ENCODE assay signal across 19 cellular contexts in the genomic region with DNA sequence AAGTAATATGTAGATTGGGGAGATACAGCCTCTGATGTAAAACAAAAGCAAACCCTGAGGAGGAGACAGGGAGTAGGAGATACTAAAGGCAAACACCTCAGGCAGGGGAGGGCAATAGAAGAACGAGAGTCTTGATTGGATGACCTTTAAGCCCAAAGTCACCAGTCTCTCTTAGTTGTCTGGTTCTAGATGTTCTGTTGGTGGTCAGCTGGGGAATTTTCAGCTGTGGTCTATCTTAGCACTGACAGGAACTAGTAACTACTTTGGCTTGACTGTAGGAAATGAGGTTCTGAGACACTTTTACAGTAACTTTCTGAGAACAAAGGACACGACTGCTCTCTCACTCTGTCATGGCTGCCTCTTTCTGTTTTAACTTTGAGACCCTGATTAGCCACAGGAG.
DNase-seq lines count a peak whose midpoint lies in the region; ATAC-seq and TF ChIP-seq lines count a peak whose summit lies in the region.
"Had no signal": no experiment of that assay in that cellular context is flagged by ENCODE, and none has a peak within 500 bp of the region (broad histone marks: within the 10 kb centered on the region; RNA-seq: fewer than 3 reads in every experiment).

No MANE protein-coding gene starts in this region.

- TF ChIP-seq POLR2A in tibial nerve (IDR thresholded peaks at IDR 0.05) = no peak

- H3K36me3 Mint-ChIP-seq in activated CD8-positive, alpha-beta T cell treated with anti-CD3 and anti-CD28 coated beads for 36 hours (ENCODE audit: low read depth) = no peaks in the 10 kb centered on the region
- H3K36me3 Mint-ChIP-seq in activated CD8-positive, alpha-beta T cell treated with anti-CD3 and anti-CD28 coated beads, Interleukin-2, amount 10 ng/mL, durations not matched to agents 7 days and 5 days (ENCODE audit: low read depth) = no peaks in the 10 kb centered on the region
- no peaks in the 10 kb centered on the region for H3K36me3 Mint-ChIP-seq in stimulated activated memory B cell treated with anti-CD40 and anti-IgM and Interleukin-4, amounts not matched to agents 10 μg/mL and 1 μg/mL and 100 μg/mL, for 72 hours

- H3K4me1 ChIP-seq in tibial nerve = no peaks in the 10 kb centered on the region
- H3K4me1 ChIP-seq: psoas muscle had no signal

- H3K27me3 Mint-ChIP-seq in activated CD8-positive, alpha-beta T cell treated with anti-CD3 and anti-CD28 coated beads for 36 hours = no peaks in the 10 kb centered on the region
- H3K27me3 Mint-ChIP-seq in activated CD8-positive, alpha-beta T cell treated with anti-CD3 and anti-CD28 coated beads, Interleukin-2, amount 10 ng/mL, durations not matched to agents 7 days and 5 days (ENCODE audit: low read depth) = no peaks in the 10 kb centered on the region
- no peaks in the 10 kb centered on the region for H3K27me3 Mint-ChIP-seq in stimulated activated memory B cell treated with anti-CD40 and anti-IgM and Interleukin-4, amounts not matched to agents 10 μg/mL and 1 μg/mL and 100 μg/mL, for 72 hours
- H3K27me3 Mint-ChIP-seq: activated CD4-positive, alpha-beta T cell treated with anti-CD3 and anti-CD28 coated beads for 36 hours had no signal

- H3K4me1 Mint-ChIP-seq in activated CD8-positive, alpha-beta T cell treated with anti-CD3 and anti-CD28 coated beads for 36 hours (ENCODE audit: low read depth) = no peaks in the 10 kb centered on the region
- H3K4me1 Mint-ChIP-seq in activated CD8-positive, alpha-beta T cell treated with anti-CD3 and anti-CD28 coated beads, Interleukin-2, amount 10 ng/mL, durations not matched to agents 7 days and 5 days (ENCODE audit: low read depth) = no peaks in the 10 kb centered on the region
- no peaks in the 10 kb centered on the region for H3K4me1 Mint-ChIP-seq in stimulated activated memory B cell treated with anti-CD40 and anti-IgM and Interleukin-4, amounts not matched to agents 10 μg/mL and 1 μg/mL and 100 μg/mL, for 72 hours
- H3K4me1 Mint-ChIP-seq: activated CD4-positive, alpha-beta T cell treated with anti-CD3 and anti-CD28 coated beads for 36 hours had no signal

- DNase-seq in activated CD8-positive, alpha-beta T cell treated with anti-CD3 and anti-CD28 coated beads for 36 hours = peak; percentile 2
- no peak for DNase-seq in activated CD8-positive, alpha-beta T cell treated with anti-CD3 and anti-CD28 coated beads, Interleukin-2, amount 10 ng/mL, durations not matched to agents 7 days and 5 days
- DNase-seq in activated CD4-positive, alpha-beta T cell treated with anti-CD3 and anti-CD28 coated beads, Interleukin-2, amount 50 U/mL, for 4 hours = no peak
- DNase-seq in retina (no peak), tibial nerve (ENCODE audit: low spot score in 2 of 2) (no peak)
- DNase-seq: 8988T; activated CD4-positive, alpha-beta T cell treated with anti-CD3 and anti-CD28 coated beads for 36 hours; activated gamma-delta T cell treated with Interleukin-2 at 50 U/mL for 16 hours; Calu3; NCI-H1105 treated with DMSO at 0.1 percent for 48 hours; NCI-H774; psoas muscle; stimulated activated CD4-positive, alpha-beta T cell treated with anti-CD3 and anti-CD28 coated beads, Interleukin-2, amount 100 ng/mL, for 24 hours had no signal

- no peaks in the 10 kb centered on the region for H3K36me3 ChIP-seq in tibial nerve
- H3K36me3 ChIP-seq: cardiac muscle cell had no signal

- CTCF ChIA-PET in activated CD8-positive, alpha-beta T cell treated with anti-CD3 and anti-CD28 coated beads for 36 hours (lab: Charles Lee) = no interaction called here
- CTCF ChIA-PET in activated CD8-positive, alpha-beta T cell treated with anti-CD3 and anti-CD28 coated beads, Interleukin-2, amount 10 ng/mL, durations not matched to agents 7 days and 5 days (lab: Charles Lee) = no interaction called here

- 76 to 80% methylated on average over 2 of the region's 2 CpGs for WGBS in tibial nerve, 2 donors

- POLR2A ChIA-PET in activated CD8-positive, alpha-beta T cell treated with anti-CD3 and anti-CD28 coated beads for 36 hours (lab: Charles Lee) = no interaction called here
- POLR2A ChIA-PET in activated CD8-positive, alpha-beta T cell treated with anti-CD3 and anti-CD28 coated beads, Interleukin-2, amount 10 ng/mL, durations not matched to agents 7 days and 5 days (lab: Charles Lee) = no interaction called here

- H3K4me3 ChIP-seq in tibial nerve = no peak overlapping the region
- H3K4me3 ChIP-seq: cardiac muscle cell, psoas muscle had no signal

- ATAC-seq in activated CD8-positive, alpha-beta T cell treated with anti-CD3 and anti-CD28 coated beads for 36 hours = no peak
- no peak for ATAC-seq in activated CD8-positive, alpha-beta T cell treated with anti-CD3 and anti-CD28 coated beads, Interleukin-2, amount 10 ng/mL, durations not matched to agents 7 days and 5 days
- ATAC-seq in HG02588 (IDR thresholded peaks at IDR 0.05; ENCODE audit: unreplicated experiment) (peak; percentile 96), HG03175 (IDR thresholded peaks at IDR 0.05; ENCODE audit: unreplicated experiment) (peak; percentile 81)
- peak; percentile 20 for ATAC-seq in stimulated activated memory B cell treated with anti-CD40 and anti-IgM and Interleukin-4, amounts not matched to agents 10 μg/mL and 1 μg/mL and 100 μg/mL, for 72 hours
- ATAC-seq: activated CD4-positive, alpha-beta T cell treated with anti-CD3 and anti-CD28 coated beads for 36 hours; esophagus mucosa; psoas muscle; SK-N-SH treated with all-trans-retinoic acid at 6 μM for 48 hours had no signal

- H3K4me3 Mint-ChIP-seq in activated CD8-positive, alpha-beta T cell treated with anti-CD3 and anti-CD28 coated beads for 36 hours = no peak overlapping the region
- no peak overlapping the region for H3K4me3 Mint-ChIP-seq in activated CD8-positive, alpha-beta T cell treated with anti-CD3 and anti-CD28 coated beads, Interleukin-2, amount 10 ng/mL, durations not matched to agents 7 days and 5 days
- no peak overlapping the region for H3K4me3 Mint-ChIP-seq in stimulated activated memory B cell treated with anti-CD40 and anti-IgM and Interleukin-4, amounts not matched to agents 10 μg/mL and 1 μg/mL and 100 μg/mL, for 72 hours
- H3K4me3 Mint-ChIP-seq: activated CD4-positive, alpha-beta T cell treated with anti-CD3 and anti-CD28 coated beads for 36 hours had no signal

- intact Hi-C loops in activated CD8-positive, alpha-beta T cell treated with anti-CD3 and anti-CD28 coated beads for 36 hours (cut with micrococcal nuclease) = no loop called here

- no peak overlapping the region for H3K27ac Mint-ChIP-seq in activated CD8-positive, alpha-beta T cell treated with anti-CD3 and anti-CD28 coated beads for 36 hours
- no peak overlapping the region for H3K27ac Mint-ChIP-seq in activated CD8-positive, alpha-beta T cell treated with anti-CD3 and anti-CD28 coated beads, Interleukin-2, amount 10 ng/mL, durations not matched to agents 7 days and 5 days
- no peak overlapping the region for H3K27ac Mint-ChIP-seq in stimulated activated memory B cell treated with anti-CD40 and anti-IgM and Interleukin-4, amounts not matched to agents 10 μg/mL and 1 μg/mL and 100 μg/mL, for 72 hours
- H3K27ac Mint-ChIP-seq: activated CD4-positive, alpha-beta T cell treated with anti-CD3 and anti-CD28 coated beads for 36 hours had no signal

- no peak overlapping the region for H3K27ac ChIP-seq in tibial nerve
- H3K27ac ChIP-seq: cardiac muscle cell, psoas muscle had no signal

- no peak for TF ChIP-seq CTCF in activated CD8-positive, alpha-beta T cell treated with anti-CD3 and anti-CD28 coated beads for 36 hours (IDR thresholded peaks at IDR 0.05)
- TF ChIP-seq CTCF in tibial nerve (IDR thresholded peaks at IDR 0.05) = no peak

- peaks cover 0 to 20% (median 0%) of the 10 kb centered on the region in 4 donors for H3K9me3 ChIP-seq in tibial nerve

- no peaks in the 10 kb centered on the region for H3K27me3 ChIP-seq in tibial nerve
- H3K27me3 ChIP-seq: cardiac muscle cell had no signal

- TF ChIP-seq EP300 in tibial nerve (IDR thresholded peaks at IDR 0.05) = no peak

- peaks cover 4% of the 10 kb centered on the region for H3K9me3 Mint-ChIP-seq in activated CD8-positive, alpha-beta T cell treated with anti-CD3 and anti-CD28 coated beads for 36 hours
- H3K9me3 Mint-ChIP-seq in activated CD8-positive, alpha-beta T cell treated with anti-CD3 and anti-CD28 coated beads, Interleukin-2, amount 10 ng/mL, durations not matched to agents 7 days and 5 days (ENCODE audit: insufficient read depth) = no peaks in the 10 kb centered on the region
- peaks cover 8% of the 10 kb centered on the region for H3K9me3 Mint-ChIP-seq in stimulated activated memory B cell treated with anti-CD40 and anti-IgM and Interleukin-4, amounts not matched to agents 10 μg/mL and 1 μg/mL and 100 μg/mL, for 72 hours

Comparison
In these comparisons a context has a peak if more than half of its experiments do, and no peak if none do; other contexts are left out.
1. ATAC-seq: peak in HG02588 (single experiment), HG03175 (single experiment) and stimulated activated memory B cell treated with anti-CD40 and anti-IgM and Interleukin-4, amounts not matched to agents 10 μg/mL and 1 μg/mL and 100 μg/mL, for 72 hours (single experiment); none in activated CD8-positive, alpha-beta T cell treated with anti-CD3 and anti-CD28 coated beads for 36 hours (single experiment) and activated CD8-positive, alpha-beta T cell treated with anti-CD3 and anti-CD28 coated beads, Interleukin-2, amount 10 ng/mL, durations not matched to agents 7 days and 5 days (single experiment).